Comparison of ENCODE assay signal across 8 cellular contexts in genomic region chr15:45635191-45635638, GRCh38. TPM values are rescaled to one million over a fixed set of nuclear protein-coding genes. Genes with fewer than 3 reads are reported as not detected.
DNase-seq lines count a peak whose midpoint lies in the region; ATAC-seq, FAIRE-seq and TF ChIP-seq lines count a peak whose summit lies in the region.

No MANE protein-coding gene starts in this region.

- POLR2A ChIA-PET in AG04450 (lab: Yijun Ruan, JAX) = interaction anchor here (0.5 kb wide), 1 partner anchor 346 kb away, joined by 4 read pairs; no protein-coding TSS in a partner anchor
- POLR2A ChIA-PET in T-cell (lab: Charles Lee) = interaction anchor here in 1 of 2 donors (1.0 kb wide), 1 partner anchor 48 kb away, joined by 5 read pairs; the partner anchor contains the start of gene BLOC1S6
- POLR2A ChIA-PET in GM12878 (lab: Charles Lee) = no interaction called here

- FAIRE-seq in GM12878 (lab: Jason Lieb, UNC) = no peak

- in situ Hi-C loops in GM12878 (cut with MboI) = no loop called here

- H3K27me3 ChIP-seq in AG04450 (ENCODE audit: control insufficient read depth, insufficient read depth, low read length) = no peaks in the 10 kb centered on the region
- H3K27me3 ChIP-seq in GM12878 (replicated peaks in 1 of 2; ENCODE audit: control insufficient read depth in 2 of 2, insufficient read depth in 2 of 2, low read length in 1 of 2) = no peaks in the 10 kb centered on the region

- H3K4me1 ChIP-seq in GM12878 (ENCODE audit: control insufficient read depth, insufficient read depth, low read length) = peaks cover 27% of the 10 kb centered on the region

- SMC1A ChIA-PET in GM12878 (lab: Charles Lee; ENCODE audit: uncharacterized antibody, unreplicated experiment) = no interaction called here

- peaks cover 9% of the 10 kb centered on the region for H3K36me3 Mint-ChIP-seq in T-cell

- 0 out of 2 replicates have a peak, but pooled peaks have one; percentile 6 for TF ChIP-seq RAD21 in GM12878 (IDR thresholded peaks at IDR 0.05; ENCODE audit: insufficient read depth, low read depth, low read length)

- H4K20me1 ChIP-seq in GM12878 (ENCODE audit: control insufficient read depth, insufficient read depth) = no peaks in the 10 kb centered on the region

- H3K4me2 ChIP-seq in GM12878 (ENCODE audit: control insufficient read depth, insufficient read depth) = peak overlapping the region; percentile 62

- H3K27ac ChIP-seq in AG04450 (ENCODE audit: low read depth, low read length) = peak overlapping the region; percentile 70
- peak overlapping the region; percentile 74 for H3K27ac ChIP-seq in GM12878 (ENCODE audit: control insufficient read depth, insufficient read depth)

- peak overlapping the region; percentile 81 for H3K9ac ChIP-seq in GM12878 (ENCODE audit: control insufficient read depth, insufficient read depth, low read length)

- H3K27ac Mint-ChIP-seq in T-cell = peak overlapping the region; percentile 97 to 98

- peak overlapping the region; percentile 76 for H3K4me3 ChIP-seq in AG04450 (ENCODE audit: low read depth, low read length)
- peak overlapping the region; percentile 86 for H3K4me3 ChIP-seq in GM12878

- no peaks in the 10 kb centered on the region for H3K27me3 Mint-ChIP-seq in T-cell

- RAD21 ChIA-PET in GM12878 (lab: Charles Lee; ENCODE audit: unreplicated experiment) = interaction anchor here (1.4 kb wide), 1 partner anchor 47 kb away, joined by 3 read pairs; the partner anchor contains the start of gene BLOC1S6

- peak overlapping the region; percentile 93 to 99 (median 96) for H3K4me3 Mint-ChIP-seq in T-cell

- CTCF ChIA-PET in AG04450 (lab: Charles Lee) = interaction anchor here (0.6 to 0.9 kb wide), 3 partner anchors 10 to 122 kb away, joined by 3 to 5 read pairs (median 3); no protein-coding TSS in a partner anchor
- CTCF ChIA-PET in T-cell (lab: Charles Lee) = interaction anchor here in 1 of 2 donors (1.5 kb wide), 1 partner anchor 48 kb away, joined by 4 read pairs; the partner anchor contains the start of gene BLOC1S6
- CTCF ChIA-PET in GM12878 (lab: Yijun Ruan, JAX) = interaction anchor here (0.6 to 2.7 kb wide), 7 partner anchors 21 to 451 kb away, joined by 3 to 10 read pairs (median 3); partner anchors contain the start of gene BLOC1S6

- intact Hi-C loops in GM12878 (cut with micrococcal nuclease; ENCODE audit: unreplicated experiment) = loop anchor here (10.0 kb wide), 1 partner anchor 440 kb away; no protein-coding TSS in a partner anchor

- H3K36me3 ChIP-seq in GM12878 (ENCODE audit: control insufficient read depth in 2 of 2, insufficient read depth in 2 of 2, low read length in 1 of 2) = no peaks in the 10 kb centered on the region

- TF ChIP-seq EP300 in GM12878 (IDR thresholded peaks at IDR 0.05; ENCODE audit: borderline replicate concordance in 1 of 2, control insufficient read depth in 1 of 2, low read depth in 2 of 2, low read length in 2 of 2) = no peak

- peak; percentile 50 for TF ChIP-seq CTCF in AG04450 (IDR thresholded peaks at IDR 0.05; ENCODE audit: low read depth, low read length)
- peak; percentile 57 to 75 (median 62) for TF ChIP-seq CTCF in GM12878 (IDR thresholded peaks at IDR 0.05 in 2 of 3, conservative IDR thresholded peaks at IDR 0.05 in 1 of 3; ENCODE audit: control insufficient read depth in 2 of 3, extremely low read depth in 1 of 3, insufficient read depth in 1 of 3, low read depth in 3 of 3, low read length in 3 of 3)

- TSS peak; percentile 61 for BruUV-seq in GM12878 (replicated peaks; lab: Mats Ljungman, UMichigan)

- H3K9me3 Mint-ChIP-seq in T-cell = no peaks in the 10 kb centered on the region

- 1% methylated on average over 29 of the region's 29 CpGs for WGBS in GM12878 (ENCODE audit: insufficient coverage, insufficient replicate concordance, low lambda C conversion rate, missing lambda C conversion rate)

- H3K79me2 ChIP-seq in GM12878 (ENCODE audit: control insufficient read depth, insufficient read depth, low read length) = peaks cover 30% of the 10 kb centered on the region

- TF ChIP-seq POLR2A in GM12878 (IDR thresholded peaks at IDR 0.05; ENCODE audit: low read depth, low read length) = no peak

- peaks cover 44 to 54% (median 53%) of the 10 kb centered on the region in 3 donors for H3K4me1 Mint-ChIP-seq in T-cell

- peak overlapping the region; percentile 81 for H2AFZ ChIP-seq in GM12878 (ENCODE audit: control insufficient read depth, low read depth, low read length)

- no peaks in the 10 kb centered on the region; the same call in 1 of the 2 replicates for H3K9me3 ChIP-seq in AG04450 (ENCODE audit: control insufficient read depth, insufficient read depth, low read length)
- H3K9me3 ChIP-seq in GM12878 (replicated peaks; ENCODE audit: control insufficient read depth, insufficient read depth, low read length) = no peaks in the 10 kb centered on the region

- DNase-seq in AG04450 (ENCODE audit: low read depth, low spot score) (no peak), T-cell (peak; percentile 9 to 71 (median 54)), GM12878 (ENCODE audit: low read depth, low spot score) (no peak), islet precursor cell (peak; percentile 64), AG08395 (ENCODE audit: low spot score) (no peak)
- DNase-seq in stimulated activated CD4-positive, alpha-beta T cell treated with anti-CD3 and anti-CD28 coated beads, Interleukin-15, amount 100 ng/mL, for 24 hours = peak; percentile 79

- peak; percentile 34 for ATAC-seq in GM19025 (IDR thresholded peaks at IDR 0.05; ENCODE audit: low read depth, unreplicated experiment)
- ATAC-seq in HG03196 (IDR thresholded peaks at IDR 0.05; ENCODE audit: unreplicated experiment) = peak; percentile 48
- ATAC-seq in T-cell (replicated peaks in 1 of 4) = peak; percentile 58 to 67 (median 62)
- peak; percentile 72 for ATAC-seq in GM12878

TF ChIP-seq in GM12878, 131 proteins besides CTCF, POLR2A, EP300 and RAD21 (continues in another document):
- TF ChIP-seq CEBPB (IDR thresholded peaks at IDR 0.05; ENCODE audit: borderline replicate concordance in 1 of 2, low read depth in 2 of 2, low read length in 2 of 2) (no peak), CREB1 (IDR thresholded peaks at IDR 0.05; ENCODE audit: low read depth) (peak; percentile 49; the same call in 1 of the 2 replicates), CREM (IDR thresholded peaks at IDR 0.05; ENCODE audit: low read depth) (peak; percentile 56; the same call in 1 of the 2 replicates), TAF1 (IDR thresholded peaks at IDR 0.05; ENCODE audit: borderline replicate concordance, low read depth, low read length) (no peak), DPF2 (IDR thresholded peaks at IDR 0.05) (no peak), MXI1 (IDR thresholded peaks at IDR 0.05; ENCODE audit: low read depth, low read length) (0 out of 2 replicates have a peak, but pooled peaks have one; percentile 33), BACH1 (IDR thresholded peaks at IDR 0.05; ENCODE audit: borderline replicate concordance) (no peak; the same call in 1 of the 2 replicates), TCF3 (IDR thresholded peaks at IDR 0.05; ENCODE audit: borderline replicate concordance, insufficient read depth, low read depth, low read length) (0 out of 2 replicates have a peak, but pooled peaks have one; percentile 37)

RNA-seq across cellular contexts. Expression of gene SQOR, which starts 0.4 kb away (rescaled TPM):
- 74.3 and 74.4 TPM in 2 replicates for polyA plus RNA-seq in AG04450 (2011; rRNA removed)
- 50.5 and 66.2 TPM in 2 replicates for polyA minus RNA-seq in AG04450 (2011; rRNA and poly(A)+ RNA removed)
- total RNA-seq in T-cell = 10 to 100 TPM; 29.5 to 43.0 (median 33.4) TPM
- total RNA-seq in GM12878 (2013; cell fraction: nucleolus; rRNA removed) = 14.8 and 18.0 TPM in 2 replicates
- 46.8 and 64.1 TPM in 2 replicates for total RNA-seq in GM12878 (2014; rRNA removed)
- 44.0 and 46.0 TPM in 2 replicates for total RNA-seq in GM12878 (2014; rRNA removed; fragmentation: Illumina TruSeq; extraction: Trizol)
- total RNA-seq in GM12878 (2021) = 34.4 and 39.9 TPM in 2 replicates
- polyA plus RNA-seq in GM12878 (2011; ENCODE audit: low read depth) = 22.8 TPM
- 74.7 and 83.8 TPM in 2 replicates for polyA plus RNA-seq in GM12878 (2011; rRNA removed)
- polyA plus RNA-seq in GM12878 (2011; cell fraction: cytosol; rRNA removed) = 49.9 and 54.3 TPM in 2 replicates
- 26.0 and 29.2 TPM in 2 replicates for polyA plus RNA-seq in GM12878 (2011; cell fraction: nucleus; rRNA removed)
- 21.7 and 29.6 TPM in 2 replicates for polyA plus RNA-seq in GM12878 (2012)
- polyA plus RNA-seq in GM12878 (2014; fragmentation: Illumina TruSeq; extraction: Trizol) = 44.4 and 47.2 TPM in 2 replicates
- polyA plus RNA-seq in GM12878 (2014; fragmentation: Nextera tagmentation; extraction: Ambion mirVana) = 10 to 100 TPM; 14.5 to 25.6 TPM
- 34.6 and 39.5 TPM in 2 replicates for polyA plus RNA-seq in GM12878 (2014; rRNA removed)
- polyA plus RNA-seq in GM12878 (2016; fragmentation: Nextera tagmentation; extraction: Ambion mirVana) = 10 to 100 TPM; 59.1 to 61.9 TPM
- 49.6 and 51.2 TPM in 2 replicates for polyA minus RNA-seq in GM12878 (2011; rRNA and poly(A)+ RNA removed)
- 18.0 and 23.8 TPM in 2 replicates for polyA minus RNA-seq in GM12878 (2011; cell fraction: cytosol; rRNA and poly(A)+ RNA removed)
- polyA minus RNA-seq in GM12878 (2011; cell fraction: nucleus; rRNA and poly(A)+ RNA removed) = 10.6 and 14.7 TPM in 2 replicates

RNA-seq across cellular contexts. Expression of gene BLOC1S6, which starts 48.0 kb away (rescaled TPM):
- polyA plus RNA-seq in AG04450 (2011; rRNA removed) = 29.9 and 39.0 TPM in 2 replicates
- 10.2 and 31.0 TPM in 2 replicates for polyA minus RNA-seq in AG04450 (2011; rRNA and poly(A)+ RNA removed)
- total RNA-seq in T-cell = 10 to 100 TPM; 37.5 to 59.5 (median 40.5) TPM
- total RNA-seq in GM12878 (2013; cell fraction: nucleolus; rRNA removed) = 52.2 and 54.0 TPM in 2 replicates
- total RNA-seq in GM12878 (2014; rRNA removed) = 34.1 and 44.4 TPM in 2 replicates
- total RNA-seq in GM12878 (2014; rRNA removed; fragmentation: Illumina TruSeq; extraction: Trizol) = 47.1 and 48.8 TPM in 2 replicates
- 25.6 and 34.5 TPM in 2 replicates for total RNA-seq in GM12878 (2021)
- polyA plus RNA-seq in GM12878 (2011; ENCODE audit: low read depth) = 27.7 TPM
- 25.4 and 39.1 TPM in 2 replicates for polyA plus RNA-seq in GM12878 (2011; rRNA removed)
- polyA plus RNA-seq in GM12878 (2011; cell fraction: cytosol; rRNA removed) = 12.2 and 13.9 TPM in 2 replicates
- polyA plus RNA-seq in GM12878 (2011; cell fraction: nucleus; rRNA removed) = 5.6 and 9.9 TPM in 2 replicates
- polyA plus RNA-seq in GM12878 (2012) = 33.5 and 40.5 TPM in 2 replicates
- polyA plus RNA-seq in GM12878 (2014; fragmentation: Illumina TruSeq; extraction: Trizol) = 38.8 and 49.8 TPM in 2 replicates
- polyA plus RNA-seq in GM12878 (2014; fragmentation: Nextera tagmentation; extraction: Ambion mirVana) = 10 to 100 TPM; 13.5 to 16.9 TPM
- polyA plus RNA-seq in GM12878 (2014; rRNA removed) = 20.5 and 29.8 TPM in 2 replicates
- polyA plus RNA-seq in GM12878 (2016; fragmentation: Nextera tagmentation; extraction: Ambion mirVana) = 10 to 100 TPM; 31.3 to 36.2 TPM
- 9.4 and 11.5 TPM in 2 replicates for polyA minus RNA-seq in GM12878 (2011; rRNA and poly(A)+ RNA removed)
- polyA minus RNA-seq in GM12878 (2011; cell fraction: cytosol; rRNA and poly(A)+ RNA removed) = 8.4 and 17.8 TPM in 2 replicates
- polyA minus RNA-seq in GM12878 (2011; cell fraction: nucleus; rRNA and poly(A)+ RNA removed) = 4.2 and 10.4 TPM in 2 replicates

Comparison
In these comparisons a context has a peak if more than half of its experiments do, and no peak if none do; other contexts are left out.
1. DNase-seq: peak in T-cell (34 of 34), islet precursor cell (single experiment) and stimulated activated CD4-positive, alpha-beta T cell treated with anti-CD3 and anti-CD28 coated beads, Interleukin-15, amount 100 ng/mL, for 24 hours (single experiment); none in AG04450 (single experiment), GM12878 (single experiment) and AG08395 (single experiment).
2. Peak in every context shown above with its lines, with median percentiles within 50 percentile points of each other: ATAC-seq.